In genomic region chr18:45621068-45621511, GRCh38 we compare ENCODE assay signal across 9 cellular contexts. TPM values are rescaled to one million over a fixed set of nuclear protein-coding genes. Genes with fewer than 3 reads are reported as not detected.
DNase-seq lines count a peak whose midpoint lies in the region; ATAC-seq and TF ChIP-seq lines count a peak whose summit lies in the region.
"Had no signal": no experiment of that assay in that cellular context is flagged by ENCODE, and none has a peak within 500 bp of the region (broad histone marks: within the 10 kb centered on the region; RNA-seq: fewer than 3 reads in every experiment).

No MANE protein-coding gene starts in this region.

- no TSS peak for BruUV-seq in IMR-90 (replicated peaks; lab: Mats Ljungman, UMichigan)

- no peaks in the 10 kb centered on the region for H3K79me1 ChIP-seq in IMR-90 (ENCODE audit: low read depth in 1 of 2, low read length in 2 of 2)

- H3K36me3 Mint-ChIP-seq in activated naive CD8-positive, alpha-beta T cell treated with anti-CD3 and anti-CD28 coated beads, Interleukin-2, amount 10 ng/mL, durations not matched to agents 7 days and 5 days, result no peaks in the 10 kb centered on the region

- H2AK5ac ChIP-seq in IMR-90 (ENCODE audit: low read depth, low read length), result no peak overlapping the region

- H3K27ac ChIP-seq in IMR-90 (ENCODE audit: insufficient read depth, low read length) (no peak overlapping the region), hepatocyte (no peak overlapping the region)

- in situ Hi-C loops in IMR-90 (cut with MboI; ENCODE audit: low sequenced_read_pairs), result no loop called here

- H2AK9ac ChIP-seq in IMR-90 (replicated peaks; ENCODE audit: low read depth, low read length, poor library complexity), result no peak overlapping the region

- no peak overlapping the region for H3K18ac ChIP-seq in IMR-90 (ENCODE audit: low read depth, low read length)

- H3K9ac ChIP-seq in IMR-90 (ENCODE audit: low read depth, low read length), result no peak overlapping the region

- CTCF ChIA-PET in BJ (lab: Yijun Ruan, JAX) (interaction anchor here (0.6 to 7.3 kb wide), 28 partner anchors 9 to 160 kb away, joined by 3 to 91 read pairs (median 4); no protein-coding TSS in a partner anchor), IMR-90 (lab: Yijun Ruan, JAX) (interaction anchor here (0.7 to 0.9 kb wide), 5 partner anchors 9 to 42 kb away, joined by 3 to 5 read pairs (median 4); no protein-coding TSS in a partner anchor)

- peaks cover 5% of the 10 kb centered on the region for H3K27me3 ChIP-seq in BJ (ENCODE audit: control insufficient read depth, insufficient read depth, low read length)
- H3K27me3 ChIP-seq in IMR-90 (ENCODE audit: control insufficient read depth, insufficient read depth, low read length), result peaks cover 31% of the 10 kb centered on the region
- H3K27me3 ChIP-seq in hepatocyte, result no peaks in the 10 kb centered on the region

- H2BK15ac ChIP-seq in IMR-90 (ENCODE audit: low read depth, low read length), result no peak overlapping the region

- no peak for TF ChIP-seq POLR2A in IMR-90 (IDR thresholded peaks at IDR 0.05; ENCODE audit: low read depth, low read length)

- H3K27ac Mint-ChIP-seq in activated naive CD8-positive, alpha-beta T cell treated with anti-CD3 and anti-CD28 coated beads, Interleukin-2, amount 10 ng/mL, durations not matched to agents 7 days and 5 days, result no peak overlapping the region

- no peak overlapping the region for H2BK5ac ChIP-seq in IMR-90 (ENCODE audit: low read depth, low read length, poor library complexity, severe bottlenecking)

- peak; percentile 67 for TF ChIP-seq RAD21 in IMR-90 (IDR thresholded peaks at IDR 0.05; ENCODE audit: low read length)

- peak; percentile 52 for ATAC-seq in GM18870 (IDR thresholded peaks at IDR 0.05; ENCODE audit: unreplicated experiment)
- ATAC-seq in IMR-90 (ENCODE audit: low read depth), result peak; percentile 78
- peak; percentile 45 for ATAC-seq in activated naive CD8-positive, alpha-beta T cell treated with anti-CD3 and anti-CD28 coated beads, Interleukin-2, amount 10 ng/mL, durations not matched to agents 7 days and 5 days (ENCODE audit: low read depth)

- no peaks in the 10 kb centered on the region for H4K20me1 ChIP-seq in IMR-90 (ENCODE audit: insufficient read depth, low read length)
- no peaks in the 10 kb centered on the region for H4K20me1 ChIP-seq in hepatocyte (ENCODE audit: insufficient read depth, poor library complexity, severe bottlenecking)

- H3K4me3 ChIP-seq in BJ (ENCODE audit: low read depth, low read length) (no peak overlapping the region), IMR-90 (ENCODE audit: insufficient read depth, low read depth, low read length) (no peak overlapping the region), hepatocyte (no peak overlapping the region)

- POLR2A ChIA-PET in BJ (lab: Charles Lee), result no interaction called here
- POLR2A ChIA-PET in IMR-90 (lab: Charles Lee; ENCODE audit: unreplicated experiment), result no interaction called here
- POLR2A ChIA-PET in activated naive CD8-positive, alpha-beta T cell treated with anti-CD3 and anti-CD28 coated beads, Interleukin-2, amount 10 ng/mL, durations not matched to agents 7 days and 5 days (lab: Charles Lee), result no interaction called here

- H3K9me1 ChIP-seq in IMR-90 (ENCODE audit: insufficient read depth, low read length), result no peaks in the 10 kb centered on the region

- TF ChIP-seq CTCF in BJ (IDR thresholded peaks at IDR 0.05; ENCODE audit: insufficient read depth, low read depth, low read length), result peak; percentile 98
- TF ChIP-seq CTCF in IMR-90 (conservative IDR thresholded peaks at IDR 0.05; ENCODE audit: low read depth, low read length), result peak; percentile 83
- TF ChIP-seq CTCF in hepatocyte (IDR thresholded peaks at IDR 0.05; ENCODE audit: poor library complexity), result peak; percentile 77

- no peak overlapping the region for H4K5ac ChIP-seq in IMR-90 (ENCODE audit: low read depth, low read length)

- H3K9me3 Mint-ChIP-seq in activated naive CD8-positive, alpha-beta T cell treated with anti-CD3 and anti-CD28 coated beads, Interleukin-2, amount 10 ng/mL, durations not matched to agents 7 days and 5 days, result no peaks in the 10 kb centered on the region

- no peaks in the 10 kb centered on the region for H3K9me2 ChIP-seq in hepatocyte (replicated peaks; ENCODE audit: insufficient read depth)

- DNase-seq in BJ (ENCODE audit: low read depth) (no peak), IMR-90 (peak; percentile 44), RPMI7951 (ENCODE audit: low read depth) (peak; percentile 44), hepatocyte (ENCODE audit: low spot score) (peak; percentile 73), HPDE6-E6E7 (ENCODE audit: extremely low spot score) (no peak)
- DNase-seq in activated naive CD8-positive, alpha-beta T cell treated with anti-CD3 and anti-CD28 coated beads, Interleukin-2, amount 10 ng/mL, durations not matched to agents 7 days and 5 days, result no peak
- DNase-seq in stimulated activated CD4-positive, alpha-beta T cell treated with anti-CD3 and anti-CD28 coated beads, Interleukin-15, amount 100 ng/mL, for 1 hour (ENCODE audit: low read depth in 1 of 2, low spot score in 1 of 2), result peak; percentile 5 to 7

- H3K4me3 Mint-ChIP-seq in activated naive CD8-positive, alpha-beta T cell treated with anti-CD3 and anti-CD28 coated beads, Interleukin-2, amount 10 ng/mL, durations not matched to agents 7 days and 5 days, result no peak overlapping the region

- dilution Hi-C loops in IMR-90 (cut with HindIII; ENCODE audit: low sequenced_read_pairs, unreplicated experiment), result no loop called here

- no peak overlapping the region for H3K23ac ChIP-seq in IMR-90 (ENCODE audit: low read depth, low read length)

- H2AFZ ChIP-seq in IMR-90 (replicated peaks; ENCODE audit: low read length, poor library complexity) (no peak overlapping the region), hepatocyte (peak overlapping the region; percentile 23)

- H3K4me1 Mint-ChIP-seq in activated naive CD8-positive, alpha-beta T cell treated with anti-CD3 and anti-CD28 coated beads, Interleukin-2, amount 10 ng/mL, durations not matched to agents 7 days and 5 days, result no peaks in the 10 kb centered on the region

- H3K9me3 ChIP-seq in IMR-90 (ENCODE audit: control insufficient read depth, insufficient read depth, low read length) (no peaks in the 10 kb centered on the region), hepatocyte (ENCODE audit: low read depth) (no peaks in the 10 kb centered on the region)

- H4K91ac ChIP-seq in IMR-90 (ENCODE audit: insufficient read depth, low read depth, low read length), result no peak overlapping the region

- peaks cover 22% of the 10 kb centered on the region for H3K27me3 Mint-ChIP-seq in activated naive CD8-positive, alpha-beta T cell treated with anti-CD3 and anti-CD28 coated beads, Interleukin-2, amount 10 ng/mL, durations not matched to agents 7 days and 5 days

- H3K36me3 ChIP-seq in BJ (ENCODE audit: control insufficient read depth, insufficient read depth, low read length), result no peaks in the 10 kb centered on the region
- H3K36me3 ChIP-seq in IMR-90 (ENCODE audit: control insufficient read depth, insufficient read depth, low read length), result no peaks in the 10 kb centered on the region
- no peaks in the 10 kb centered on the region for H3K36me3 ChIP-seq in hepatocyte (replicated peaks; ENCODE audit: insufficient read depth, low read depth)

- no peak overlapping the region for H2BK120ac ChIP-seq in IMR-90 (ENCODE audit: low read depth, low read length)

- H3K4ac ChIP-seq in IMR-90 (ENCODE audit: low read depth, low read length), result no peak overlapping the region

- WGBS in IMR-90 (ENCODE audit: extremely low coverage in 2 of 2, insufficient read length in 1 of 2), 2 experiments, result no CpG with 5 or more reads among the region's 5 CpGs
- 19% methylated on average over 5 of the region's 5 CpGs for WGBS in hepatocyte (ENCODE audit: low lambda C conversion rate, missing lambda C conversion rate)

- H3K56ac ChIP-seq in IMR-90 (ENCODE audit: extremely low read depth, insufficient read depth, low read length), result no peak overlapping the region

- intact Hi-C loops in IMR-90 (cut with micrococcal nuclease), result loop anchor here (1.0 kb wide), 1 partner anchor 353 kb away; no protein-coding TSS in a partner anchor

- H3K79me2 ChIP-seq in hepatocyte, result no peaks in the 10 kb centered on the region

- no peak overlapping the region for H3K4me2 ChIP-seq in IMR-90 (ENCODE audit: low read depth, low read length)
- no peak overlapping the region for H3K4me2 ChIP-seq in hepatocyte

- no peak overlapping the region for H3K14ac ChIP-seq in IMR-90 (replicated peaks; ENCODE audit: low read depth, low read length)

- H4K8ac ChIP-seq in IMR-90 (ENCODE audit: low read depth in 2 of 2, low read length in 2 of 2), result no peak overlapping the region

- H2BK20ac ChIP-seq in IMR-90 (ENCODE audit: low read depth, low read length), result no peak overlapping the region

- peaks cover 5% of the 10 kb centered on the region; the same call in 1 of the 2 replicates for H3K4me1 ChIP-seq in IMR-90 (ENCODE audit: control insufficient read depth, insufficient read depth, low read length)
- peaks cover 16% of the 10 kb centered on the region for H3K4me1 ChIP-seq in hepatocyte (ENCODE audit: insufficient read depth)

TF ChIP-seq in IMR-90, 13 proteins besides CTCF, POLR2A, EP300 and RAD21:
- TF ChIP-seq MXI1 (IDR thresholded peaks at IDR 0.05; ENCODE audit: borderline replicate concordance, low read depth, low read length) (no peak), SMC3 (IDR thresholded peaks at IDR 0.05; ENCODE audit: low read depth, low read length) (peak; percentile 59)

RNA-seq across cellular contexts. Expression of gene SLC14A2, which starts 5.8 kb away (rescaled TPM):
- polyA plus RNA-seq in BJ (2011; rRNA removed) (0.02 and 0.07 TPM in 2 replicates), IMR-90 (2012; rRNA removed) (0.03 TPM in 1 of 2 replicates, not detected in the other), hepatocyte (1.3 and 2.2 TPM in 2 replicates)
- 0.09 TPM in 1 of 2 replicates, not detected in the other for polyA minus RNA-seq in BJ (2011; rRNA and poly(A)+ RNA removed)
- total RNA-seq in IMR-90 (2012; rRNA removed) (not detected in 2 replicates), hepatocyte (2.5 and 4.0 TPM in 2 replicates)
- not detected in 2 replicates for polyA plus RNA-seq in IMR-90 (2012; cell fraction: cytosol; rRNA removed)
- not detected in 2 replicates for polyA plus RNA-seq in IMR-90 (2012; cell fraction: nucleus; rRNA removed; ENCODE audit: low replicate concordance)
- 0.48 and 0.59 TPM in 2 replicates for total RNA-seq in RPMI7951 (2014; rRNA removed; shearing (Covaris generic))
- under 1 TPM; 0.11 TPM for total RNA-seq in activated naive CD8-positive, alpha-beta T cell treated with anti-CD3 and anti-CD28 coated beads, Interleukin-2, amount 10 ng/mL, durations not matched to agents 7 days and 5 days
- total RNA-seq: mononuclear cell had no signal

Comparison
In these comparisons a context has a peak if more than half of its experiments do, and no peak if none do; other contexts are left out.
1. DNase-seq: peak in IMR-90 (single experiment), RPMI7951 (single experiment), hepatocyte (single experiment) and stimulated activated CD4-positive, alpha-beta T cell treated with anti-CD3 and anti-CD28 coated beads, Interleukin-15, amount 100 ng/mL, for 1 hour (2 of 2); none in BJ (single experiment), activated naive CD8-positive, alpha-beta T cell treated with anti-CD3 and anti-CD28 coated beads, Interleukin-2, amount 10 ng/mL, durations not matched to agents 7 days and 5 days (single experiment) and HPDE6-E6E7 (single experiment).
2. Peak in every context shown above with its lines, with median percentiles within 50 percentile points of each other: CTCF ChIP-seq and ATAC-seq.